1 cellular context compared by ENCODE assay signal in genomic region chr7:6536262-6536770, GRCh38.
TF ChIP-seq lines count a peak whose summit lies in the region.

No MANE protein-coding gene starts in this region.

TF ChIP-seq in A549, 52 proteins besides CTCF, POLR2A, EP300 and RAD21 (continued from another document):
- TF ChIP-seq HOXB13 (CRISPR knock-in tag; IDR thresholded peaks at IDR 0.05; ENCODE audit: low read depth), result no peak
- TF ChIP-seq USF2 (IDR thresholded peaks at IDR 0.05), result no peak
- no peak for TF ChIP-seq ZSCAN20 (CRISPR knock-in tag; IDR thresholded peaks at IDR 0.05)
- no peak for TF ChIP-seq ELK1 (IDR thresholded peaks at IDR 0.05; ENCODE audit: low read depth, low read length)
- TF ChIP-seq ZC3H11A (IDR thresholded peaks at IDR 0.05), result no peak
- TF ChIP-seq HES2 (IDR thresholded peaks at IDR 0.05), result no peak
- TF ChIP-seq ATOH8 (CRISPR knock-in tag; IDR thresholded peaks at IDR 0.05; ENCODE audit: low read depth), result no peak
- TF ChIP-seq ZNF302 (CRISPR knock-in tag; IDR thresholded peaks at IDR 0.05), result no peak
- TF ChIP-seq SMC3 (IDR thresholded peaks at IDR 0.05), result no peak
- no peak for TF ChIP-seq MAZ (IDR thresholded peaks at IDR 0.05; ENCODE audit: borderline replicate concordance, low read depth, low read length)
- no peak for TF ChIP-seq FOXS1 (CRISPR knock-in tag; IDR thresholded peaks at IDR 0.05)
- no peak for TF ChIP-seq NPAS2 (CRISPR knock-in tag; IDR thresholded peaks at IDR 0.05; ENCODE audit: borderline replicate concordance)
- no peak for TF ChIP-seq NR3C1 (IDR thresholded peaks at IDR 0.05)
